14 cellular contexts compared by ENCODE assay signal in the genomic region with DNA sequence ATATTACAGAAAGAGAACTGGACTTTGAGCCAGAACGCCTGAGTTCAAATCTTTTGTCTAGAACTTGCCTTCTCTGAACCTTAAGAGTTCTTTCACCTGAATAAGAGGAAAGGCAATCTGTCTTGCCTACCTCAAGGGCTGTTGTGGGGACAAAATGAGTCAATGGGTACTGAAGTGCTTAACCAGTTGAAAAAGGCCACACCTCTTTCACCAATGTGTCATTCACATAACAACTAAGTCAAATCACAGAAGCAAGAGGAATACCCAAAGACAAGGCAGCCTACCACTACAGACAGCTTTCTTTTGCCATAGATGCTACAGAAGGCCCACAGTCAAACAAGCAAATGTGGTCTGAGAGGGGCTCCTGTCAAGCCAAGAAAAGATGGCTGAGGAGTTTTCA. TPM values are rescaled to one million over a fixed set of nuclear protein-coding genes. Genes with fewer than 3 reads are reported as not detected.
A peak's percentile ranks its signal among the peaks of the same experiment; 100 is the strongest.
DNase-seq lines count a peak whose midpoint lies in the region; ATAC-seq, FAIRE-seq and TF ChIP-seq lines count a peak whose summit lies in the region.
"Had no signal": no experiment of that assay in that cellular context is flagged by ENCODE, and none has a peak within 500 bp of the region (broad histone marks: within the 10 kb centered on the region; RNA-seq: fewer than 3 reads in every experiment).

No MANE protein-coding gene starts in this region.

- peak overlapping the region; percentile 32 for H3K27ac ChIP-seq in lower lobe of right lung
- no peak overlapping the region for H3K27ac ChIP-seq in kidney (ENCODE audit: low read depth in 2 of 2, low read length in 2 of 2)

- H3K36me3 Mint-ChIP-seq in osteocyte (ENCODE audit: unreplicated experiment) = peaks cover 25% of the 10 kb centered on the region

- H3K27ac Mint-ChIP-seq in osteocyte (ENCODE audit: unreplicated experiment) = no peak overlapping the region

- no peaks in the 10 kb centered on the region for H3K9me3 Mint-ChIP-seq in osteocyte (ENCODE audit: unreplicated experiment)
- H3K9me3 Mint-ChIP-seq: endodermal cell, H9 had no signal

- H3K36me3 ChIP-seq in lower lobe of right lung (peaks cover 54% of the 10 kb centered on the region), kidney (ENCODE audit: control insufficient read depth in 1 of 2, insufficient read depth in 2 of 2, low read length in 2 of 2) (peaks cover 21 to 29% of the 10 kb centered on the region in 2 donors)

- H3K4me1 ChIP-seq in lower lobe of right lung (peaks cover 44% of the 10 kb centered on the region), kidney (ENCODE audit: control insufficient read depth in 1 of 2, insufficient read depth in 1 of 2, low read depth in 1 of 2, low read length in 2 of 2) (peaks cover 0 to 4% of the 10 kb centered on the region in 2 donors)

- H3K4me3 Mint-ChIP-seq in osteocyte (ENCODE audit: unreplicated experiment) = no peak overlapping the region
- H3K4me3 Mint-ChIP-seq: endodermal cell, H9 had no signal

- peaks cover 23% of the 10 kb centered on the region for H3K4me1 Mint-ChIP-seq in osteocyte (ENCODE audit: unreplicated experiment)

- H3K27me3 Mint-ChIP-seq in osteocyte (ENCODE audit: unreplicated experiment) = no peaks in the 10 kb centered on the region

- H3K9me3 ChIP-seq in lower lobe of right lung (no peaks in the 10 kb centered on the region), kidney (ENCODE audit: control insufficient read depth in 1 of 2, low read length in 2 of 2) (no peaks in the 10 kb centered on the region)

- no peaks in the 10 kb centered on the region for H3K27me3 ChIP-seq in lower lobe of right lung (ENCODE audit: low read depth)

- H3K4me3 ChIP-seq in lower lobe of right lung = no peak overlapping the region
- H3K4me3 ChIP-seq in kidney (ENCODE audit: low read length in 2 of 2) = no peak overlapping the region

- FAIRE-seq in RCC 7860 (lab: Jason Lieb, UNC) (no peak), kidney (lab: Jason Lieb, UNC) (no peak)

- H3K9ac ChIP-seq in kidney (ENCODE audit: low read length in 2 of 2) = no peak overlapping the region

- ATAC-seq in lower lobe of right lung (peak; percentile 71 to 85), GM19397 (IDR thresholded peaks at IDR 0.05; ENCODE audit: unreplicated experiment) (no peak)

- intact Hi-C loops in lower lobe of right lung (cut with DNase I) (no loop called here), kidney (cut with DNase I) (no loop called here)

- TF ChIP-seq CTCF in GM10266 (IDR thresholded peaks at IDR 0.05; ENCODE audit: control insufficient read depth, insufficient read depth, low read depth, missing control alignments) (no peak), GM20000 (IDR thresholded peaks at IDR 0.05; ENCODE audit: extremely low read depth, missing control alignments) (no peak), lower lobe of right lung (IDR thresholded peaks at IDR 0.05) (no peak), kidney (IDR thresholded peaks at IDR 0.05; ENCODE audit: borderline replicate concordance, extremely low read depth, insufficient read depth) (no peak), osteocyte (IDR thresholded peaks at IDR 0.05) (no peak)

- peak; percentile 48 for DNase-seq in GM10266 (ENCODE audit: extremely low spot score)
- peak; percentile 47 for DNase-seq in GM20000 (ENCODE audit: low spot score)
- peak; percentile 33 for DNase-seq in RCC 7860 (ENCODE audit: low spot score)
- DNase-seq in lower lobe of right lung = no peak
- DNase-seq in kidney = no peak
- DNase-seq in osteocyte (ENCODE audit: extremely low spot score, unreplicated experiment) = no peak
- no peak for DNase-seq in KG1 (lab: John Stamatoyannopoulos, UW)
- DNase-seq: activated effector memory CD4-positive, alpha-beta T cell treated with anti-CD3 and anti-CD28 coated beads, Interleukin-2, amount 50 U/mL, for 16 hours; endodermal cell; GDM1; H9; MM.1S; SHP77 had no signal

RNA-seq across cellular contexts. Expression of gene NBEAL2, which starts 39.7 kb away (rescaled TPM):
- total RNA-seq in lower lobe of right lung (97.0 TPM), kidney (82.8 TPM), osteocyte (14.0 and 21.8 TPM in 2 replicates)
- polyA plus RNA-seq in kidney (ENCODE audit: insufficient read depth, low read depth, low replicate concordance) = 25.7 TPM

RNA-seq across cellular contexts. Expression of gene CCDC12, which starts 42.7 kb away (rescaled TPM):
- total RNA-seq in lower lobe of right lung (42.9 TPM), kidney (59.7 TPM), osteocyte (34.5 and 37.4 TPM in 2 replicates)
- polyA plus RNA-seq in kidney (ENCODE audit: insufficient read depth, low read depth, low replicate concordance) = 85.6 TPM

Comparison
In these comparisons a context has a peak if more than half of its experiments do, and no peak if none do; other contexts are left out.
1. DNase-seq: peak in GM10266 (single experiment), GM20000 (single experiment) and RCC 7860 (single experiment); none in lower lobe of right lung (single experiment), kidney (single experiment), osteocyte (single experiment) and KG1 (single experiment).